Comparison of ENCODE assay signal across 16 cellular contexts in genomic region chr19:3520166-3521103, GRCh38. TPM values are rescaled to one million over a fixed set of nuclear protein-coding genes. Genes with fewer than 3 reads are reported as not detected.
DNase-seq lines count a peak whose midpoint lies in the region; ATAC-seq and TF ChIP-seq lines count a peak whose summit lies in the region.
"Had no signal": no experiment of that assay in that cellular context is flagged by ENCODE, and none has a peak within 500 bp of the region (broad histone marks: within the 10 kb centered on the region; RNA-seq: fewer than 3 reads in every experiment).

No MANE protein-coding gene starts in this region.

- H2BK120ac ChIP-seq in neuronal stem cell (ENCODE audit: low read depth, low read length): no peak overlapping the region

- no peak overlapping the region for H4K91ac ChIP-seq in neuronal stem cell (ENCODE audit: low read depth, low read length, poor library complexity)

- H3K9me3 ChIP-seq in Peyer's patch (no peaks in the 10 kb centered on the region), neuronal stem cell (replicated peaks in 1 of 2; ENCODE audit: control insufficient read depth in 2 of 2, insufficient read depth in 1 of 2, low read depth in 1 of 2, low read length in 2 of 2) (no peaks in the 10 kb centered on the region), esophagus muscularis mucosa (no peaks in the 10 kb centered on the region)

- H3K4me3 ChIP-seq in H7 (ENCODE audit: insufficient read depth, low read depth, low read length) (no peak overlapping the region), Peyer's patch (no peak overlapping the region), neuronal stem cell (ENCODE audit: low read length in 2 of 2) (no peak overlapping the region), esophagus muscularis mucosa (no peak overlapping the region)

- no peak for TF ChIP-seq POLR2A in Peyer's patch (IDR thresholded peaks at IDR 0.05)
- no peak for TF ChIP-seq POLR2A in esophagus muscularis mucosa (IDR thresholded peaks at IDR 0.05; ENCODE audit: low read depth)

- no peak for TF ChIP-seq EP300 in esophagus muscularis mucosa (IDR thresholded peaks at IDR 0.05)

- peak overlapping the region; percentile 96 for H3K23ac ChIP-seq in neuronal stem cell (ENCODE audit: low read depth, low read length, poor library complexity)

- peak overlapping the region; percentile 44 for H3K9ac ChIP-seq in neuronal stem cell (ENCODE audit: low read depth, low read length, poor library complexity)

- no peak overlapping the region for H2BK15ac ChIP-seq in neuronal stem cell (ENCODE audit: low read length)

- H3K4ac ChIP-seq in neuronal stem cell (ENCODE audit: low read length): no peak overlapping the region

- no peak overlapping the region for H3K14ac ChIP-seq in neuronal stem cell (ENCODE audit: low read length)

- no peak overlapping the region for H2BK12ac ChIP-seq in neuronal stem cell (ENCODE audit: low read length)

- no peak overlapping the region for H2AFZ ChIP-seq in neuronal stem cell (ENCODE audit: low read length)

- peak overlapping the region; percentile 17 for H3K18ac ChIP-seq in neuronal stem cell (ENCODE audit: low read length)

- peak overlapping the region in 2 of 4 donors; percentile 46 to 82 for H3K27ac ChIP-seq in Peyer's patch
- H3K27ac ChIP-seq in epithelial cell of prostate: peak overlapping the region; percentile 87
- no peak overlapping the region for H3K27ac ChIP-seq in neuronal stem cell (replicated peaks; ENCODE audit: low read length)
- H3K27ac ChIP-seq in esophagus muscularis mucosa (replicated peaks in 1 of 4): no peak overlapping the region
- H3K27ac ChIP-seq: C4-2B had no signal

- no peaks in the 10 kb centered on the region for H3K27me3 ChIP-seq in H7 (ENCODE audit: control insufficient read depth, insufficient read depth, low read length)
- no peaks in the 10 kb centered on the region for H3K27me3 ChIP-seq in Peyer's patch
- peaks cover 0 to 2% (median 0%) of the 10 kb centered on the region in 3 experiments for H3K27me3 ChIP-seq in neuronal stem cell (ENCODE audit: control insufficient read depth in 3 of 3, insufficient read depth in 3 of 3, low read depth in 1 of 3, low read length in 3 of 3)
- H3K27me3 ChIP-seq in esophagus muscularis mucosa: no peaks in the 10 kb centered on the region

- peak overlapping the region; percentile 24 for H2BK5ac ChIP-seq in neuronal stem cell (ENCODE audit: low read length)

- H3K79me1 ChIP-seq in neuronal stem cell (ENCODE audit: low read depth, low read length): peaks cover 48% of the 10 kb centered on the region

- H3K4me1 ChIP-seq in Peyer's patch (peaks cover 0 to 29% (median 5%) of the 10 kb centered on the region in 4 donors), neuronal stem cell (ENCODE audit: control insufficient read depth in 2 of 2, insufficient read depth in 1 of 2, low read depth in 1 of 2, low read length in 2 of 2) (no peaks in the 10 kb centered on the region), esophagus muscularis mucosa (peaks cover 0 to 45% (median 32%) of the 10 kb centered on the region in 4 donors)

- peak overlapping the region; percentile 43 for H4K8ac ChIP-seq in neuronal stem cell (ENCODE audit: low read depth, low read length)

- H3K4me2 ChIP-seq in neuronal stem cell (ENCODE audit: insufficient read depth, low read length, poor library complexity, severe bottlenecking): no peak overlapping the region

- no CpG with 5 or more reads among the region's 37 CpGs for WGBS in neuronal stem cell (ENCODE audit: extremely low coverage in 2 of 2, insufficient read length in 2 of 2, insufficient replicate concordance in 1 of 2), 2 donors
- WGBS in esophagus muscularis mucosa: 84% methylated on average over 25 of the region's 37 CpGs

- peak overlapping the region; percentile 70 for H2AK5ac ChIP-seq in neuronal stem cell (ENCODE audit: low read depth, low read length)

- ATAC-seq in GM21786 (IDR thresholded peaks at IDR 0.05; ENCODE audit: unreplicated experiment): no peak

- no peak for TF ChIP-seq CTCF in Peyer's patch (IDR thresholded peaks at IDR 0.05)
- no peak for TF ChIP-seq CTCF in esophagus muscularis mucosa (IDR thresholded peaks at IDR 0.05)

- intact Hi-C loops in esophagus muscularis mucosa (cut with DNase I): no loop called here

- DNase-seq in H7: peak; percentile 84
- DNase-seq in Peyer's patch: peak in 2 of 3 donors; percentile 84 to 86
- DNase-seq in epithelial cell of prostate (ENCODE audit: low read depth, low spot score): peak; percentile 70
- DNase-seq in neuronal stem cell (ENCODE audit: low spot score): no peak
- DNase-seq in stimulated activated CD4-positive, alpha-beta T cell treated with anti-CD3 and anti-CD28 coated beads, Interleukin-4, amount 100 ng/mL, for 4 hours: no peak
- no peak for DNase-seq in SKM-1 (lab: John Stamatoyannopoulos, UW; ENCODE audit: unreplicated experiment)
- no peak for DNase-seq in esophagus muscularis mucosa (ENCODE audit: extremely low spot score)
- DNase-seq: activated naive CD4-positive, alpha-beta T cell treated with Interleukin-2 at 50 U/mL for 16 hours; left cardiac atrium; NCI-H1048; stimulated activated naive CD4-positive, alpha-beta T cell had no signal

- H3K36me3 ChIP-seq in H7 (replicated peaks; ENCODE audit: control insufficient read depth, insufficient read depth, low read length) (no peaks in the 10 kb centered on the region; the same call in none of the 2 replicates), Peyer's patch (peaks cover 0 to 39% (median 0%) of the 10 kb centered on the region in 3 donors), neuronal stem cell (replicated peaks in 1 of 2; ENCODE audit: control insufficient read depth in 2 of 2, insufficient read depth in 2 of 2, low read length in 2 of 2) (peaks cover 22 to 83% of the 10 kb centered on the region in 2 donors), esophagus muscularis mucosa (peaks cover 20 to 53% (median 41%) of the 10 kb centered on the region in 4 donors)

RNA-seq across cellular contexts. Expression of gene FZR1, which starts 14.3 kb away (rescaled TPM):
- 71.6 and 76.6 TPM in 2 replicates for total RNA-seq in H7 (2014; rRNA removed; shearing (Covaris generic))
- total RNA-seq in Peyer's patch (10 to 100 TPM; 24.8 to 75.1 (median 38.7) TPM), esophagus muscularis mucosa (10 to 100 TPM; 15.8 to 41.2 (median 31.4) TPM)
- polyA plus RNA-seq in neuronal stem cell (2013, experiment 1 of 2): 41.4 TPM
- 37.0 TPM for polyA plus RNA-seq in neuronal stem cell (2013, experiment 2 of 2)

RNA-seq across cellular contexts. Expression of gene TEKTIP1, which starts 18.5 kb away (rescaled TPM):
- total RNA-seq in H7 (2014; rRNA removed; shearing (Covaris generic)): 1.6 TPM in 1 of 2 replicates, not detected in the other
- total RNA-seq in Peyer's patch (10 to 100 TPM in 1 of 4 donors, 1 to 10 TPM in 2, not detected in 1; 1.8 to 11.1 (median 2.4) TPM), esophagus muscularis mucosa (not detected)
- 0.07 TPM for polyA plus RNA-seq in neuronal stem cell (2013, experiment 1 of 2)
- polyA plus RNA-seq in neuronal stem cell (2013, experiment 2 of 2): 0.07 TPM
- total RNA-seq: fibroblast of villous mesenchyme, osteoblast had no signal

RNA-seq across cellular contexts. Expression of gene DOHH, which starts 20.0 kb away (rescaled TPM):
- 24.1 and 32.1 TPM in 2 replicates for total RNA-seq in H7 (2014; rRNA removed; shearing (Covaris generic))
- total RNA-seq in Peyer's patch (10 to 100 TPM in 1 of 4 donors, 1 to 10 TPM in 3; 5.6 to 10.2 (median 9.5) TPM), esophagus muscularis mucosa (10 to 100 TPM; 19.5 to 37.5 (median 25.8) TPM)
- 3.9 TPM for polyA plus RNA-seq in neuronal stem cell (2013, experiment 1 of 2)
- 3.7 TPM for polyA plus RNA-seq in neuronal stem cell (2013, experiment 2 of 2)

RNA-seq across cellular contexts. Expression of gene MFSD12, which starts 37.0 kb away (rescaled TPM):
- 34.6 and 42.3 TPM in 2 replicates for total RNA-seq in H7 (2014; rRNA removed; shearing (Covaris generic))
- total RNA-seq in Peyer's patch: 100 to 1,000 TPM in 2 of 4 donors, 10 to 100 TPM in 2; 76.5 to 146 (median 104) TPM
- polyA plus RNA-seq in neuronal stem cell (2013, experiment 1 of 2): 27.9 TPM
- 25.3 TPM for polyA plus RNA-seq in neuronal stem cell (2013, experiment 2 of 2)
- total RNA-seq in esophagus muscularis mucosa: 10 to 100 TPM; 28.2 to 87.0 (median 62.4) TPM

RNA-seq across cellular contexts. Expression of gene SMIM44, which starts 37.2 kb away (rescaled TPM):
- not detected in 2 replicates for total RNA-seq in H7 (2014; rRNA removed; shearing (Covaris generic))
- total RNA-seq in Peyer's patch (10 to 100 TPM in 1 of 4 donors, 1 to 10 TPM in 1, not detected in 2; 5.4 to 11.0 TPM), esophagus muscularis mucosa (not detected)
- polyA plus RNA-seq in neuronal stem cell (2013, experiment 1 of 2): not detected
- polyA plus RNA-seq in neuronal stem cell (2013, experiment 2 of 2): not detected
- total RNA-seq: cerebellum, fibroblast of villous mesenchyme, left cardiac atrium, osteoblast had no signal

Comparison
In these comparisons a context has a peak if more than half of its experiments do, and no peak if none do; other contexts are left out.
1. DNase-seq: peak in H7 (single experiment), Peyer's patch (2 of 3) and epithelial cell of prostate (single experiment); none in neuronal stem cell (single experiment), stimulated activated CD4-positive, alpha-beta T cell treated with anti-CD3 and anti-CD28 coated beads, Interleukin-4, amount 100 ng/mL, for 4 hours (0 of 2), SKM-1 (single experiment) and esophagus muscularis mucosa (single experiment).